26 cellular contexts compared by ENCODE assay signal in genomic region chr1:25169610-25170009, GRCh38.
"Had no signal": no experiment of that assay in that cellular context is flagged by ENCODE, and none has a peak within 500 bp of the region (broad histone marks: within the 10 kb centered on the region; RNA-seq: fewer than 3 reads in every experiment).

No MANE protein-coding gene starts in this region.

- H3K27ac ChIP-seq: breast epithelium, SJCRH30 had no signal

- H3K27me3 ChIP-seq: breast epithelium had no signal

- H3K36me3 Mint-ChIP-seq: activated naive CD4-positive, alpha-beta T cell treated with anti-CD3 and anti-CD28 coated beads, Interleukin-2, amount 50 U/mL, for 24 hours had no signal

- H3K4me3 Mint-ChIP-seq: activated CD8-positive, alpha-beta T cell treated with anti-CD3 and anti-CD28 coated beads for 36 hours; activated naive CD4-positive, alpha-beta T cell treated with anti-CD3 and anti-CD28 coated beads, Interleukin-2, amount 50 U/mL, for 24 hours; activated T-cell treated with anti-CD3 and anti-CD28 coated beads, Interleukin-2, amount 50 U/mL, for 24 hours; activated T-helper 1 cell treated with anti-CD3 and anti-CD28 coated beads, Interleukin-12 subunit alpha, Interleukin-12 subunit beta, Interleukin-2, Interleukin-4 antibody, amounts not matched to agents 30 ng/mL and 10 ng/mL and 1 ng/mL, durations not matched to agents 14 hours and 24 hours and 36 hours; T-helper 1 cell treated with Interleukin-12 subunit alpha and Interleukin-12 subunit beta and Interleukin-4 antibody, amounts not matched to agents 30 μg/mL and 1 μg/mL, for 36 hours had no signal

- DNase-seq: activated CD4-positive, alpha-beta T cell treated with anti-CD3 and anti-CD28 coated beads for 4 hours; activated CD8-positive, alpha-beta T cell treated with anti-CD3 and anti-CD28 coated beads for 36 hours; activated effector memory CD4-positive, alpha-beta T cell treated with Interleukin-2 at 50 U/mL for 16 hours; activated naive CD4-positive, alpha-beta T cell; activated T-cell treated with anti-CD3 and anti-CD28 coated beads, Interleukin-2, amount 50 U/mL, for 24 hours; aorta; caudate nucleus; Karpas-422; MM.1S; NCI-H1105; NCI-H1436; NCI-H187; NCI-H2081; NCI-H510A treated with DMSO at 0.1 percent for 48 hours; NCI-H69; NK-92 treated with Interleukin-12 subunit alpha and Interleukin-12 subunit beta, amount 100 ng/mL, for 24 hours; OCI-M1; Right ventricle myocardium superior; RPMI8226; SJCRH30 had no signal

- H3K4me3 ChIP-seq: breast epithelium, SJCRH30 had no signal

- ATAC-seq: activated CD4-positive, CD25-positive, alpha-beta regulatory T cell treated with anti-CD3 and anti-CD28 coated beads, Interleukin-2, amount 50 U/mL, for 24 hours; activated CD8-positive, alpha-beta T cell treated with anti-CD3 and anti-CD28 coated beads for 36 hours; SK-N-SH treated with all-trans-retinoic acid at 6 μM for 48 hours had no signal

- H3K9me3 ChIP-seq: breast epithelium, SJCRH30 had no signal

- H3K27ac Mint-ChIP-seq: activated CD8-positive, alpha-beta T cell treated with anti-CD3 and anti-CD28 coated beads for 36 hours; activated naive CD4-positive, alpha-beta T cell treated with anti-CD3 and anti-CD28 coated beads, Interleukin-2, amount 50 U/mL, for 24 hours; activated T-cell treated with anti-CD3 and anti-CD28 coated beads, Interleukin-2, amount 50 U/mL, for 24 hours; activated T-helper 1 cell treated with anti-CD3 and anti-CD28 coated beads, Interleukin-12 subunit alpha, Interleukin-12 subunit beta, Interleukin-2, Interleukin-4 antibody, amounts not matched to agents 30 ng/mL and 10 ng/mL and 1 ng/mL, durations not matched to agents 14 hours and 24 hours and 36 hours; T-helper 1 cell treated with Interleukin-12 subunit alpha and Interleukin-12 subunit beta and Interleukin-4 antibody, amounts not matched to agents 30 μg/mL and 1 μg/mL, for 36 hours had no signal

- H3K27me3 Mint-ChIP-seq: activated CD8-positive, alpha-beta T cell treated with anti-CD3 and anti-CD28 coated beads for 36 hours; activated naive CD4-positive, alpha-beta T cell treated with anti-CD3 and anti-CD28 coated beads, Interleukin-2, amount 50 U/mL, for 24 hours; activated T-cell treated with anti-CD3 and anti-CD28 coated beads, Interleukin-2, amount 50 U/mL, for 24 hours had no signal

- H3K36me3 ChIP-seq: breast epithelium, SJCRH30 had no signal

- H3K9me3 Mint-ChIP-seq: activated CD8-positive, alpha-beta T cell treated with anti-CD3 and anti-CD28 coated beads for 36 hours; activated T-cell treated with anti-CD3 and anti-CD28 coated beads, Interleukin-2, amount 50 U/mL, for 24 hours; activated T-helper 1 cell treated with anti-CD3 and anti-CD28 coated beads, Interleukin-12 subunit alpha, Interleukin-12 subunit beta, Interleukin-2, Interleukin-4 antibody, amounts not matched to agents 30 ng/mL and 10 ng/mL and 1 ng/mL, durations not matched to agents 14 hours and 24 hours and 36 hours; T-helper 1 cell treated with Interleukin-12 subunit alpha and Interleukin-12 subunit beta and Interleukin-4 antibody, amounts not matched to agents 30 μg/mL and 1 μg/mL, for 36 hours had no signal
